ENCODE assay signal across 8 cellular contexts in genomic region chr9:107137495-107138202, GRCh38.
DNase-seq lines count a peak whose midpoint lies in the region; ATAC-seq and TF ChIP-seq lines count a peak whose summit lies in the region.

No MANE protein-coding gene starts in this region.

- no peaks in the 10 kb centered on the region for H3K9me3 ChIP-seq in SK-N-SH
- H3K9me3 ChIP-seq in gastroesophageal sphincter = no peaks in the 10 kb centered on the region
- no peaks in the 10 kb centered on the region for H3K9me3 ChIP-seq in tibial artery

- no peaks in the 10 kb centered on the region for H3F3A ChIP-seq in SK-N-SH (replicated peaks; ENCODE audit: insufficient read depth)

- DNase-seq in NCI-H2029 (lab: John Stamatoyannopoulos, UW) (peak; percentile 32), NCI-H2029 treated with DMSO at 0.1 percent for 48 hours (lab: John Stamatoyannopoulos, UW) (no peak), HCEC 1CT (peak; percentile 39), SK-N-SH (peak; percentile 45), tibial artery (no peak)

- TF ChIP-seq CTCF in SK-N-SH (IDR thresholded peaks at IDR 0.05) = peak; percentile 80
- TF ChIP-seq CTCF in gastroesophageal sphincter (IDR thresholded peaks at IDR 0.05) = peak; percentile 40 to 67 (median 56)
- peak; percentile 64 to 66 for TF ChIP-seq CTCF in tibial artery (IDR thresholded peaks at IDR 0.05)

- no peak overlapping the region for H2AFZ ChIP-seq in SK-N-SH (ENCODE audit: low read depth)

- WGBS in SK-N-SH (ENCODE audit: low lambda C conversion rate) = 56% methylated on average over 9 of the region's 9 CpGs
- WGBS in gastroesophageal sphincter (ENCODE audit: low coverage in 1 of 2), 2 donors = 64 to 70% methylated on average over 9 of the region's 9 CpGs

- no peaks in the 10 kb centered on the region for H3K79me2 ChIP-seq in SK-N-SH (ENCODE audit: insufficient read depth)

- peak; percentile 65 for TF ChIP-seq RAD21 in SK-N-SH (IDR thresholded peaks at IDR 0.05; ENCODE audit: low read length)

- H3K27ac ChIP-seq in SK-N-SH (ENCODE audit: low read depth in 2 of 2, low read length in 1 of 2) = no peak overlapping the region
- no peak overlapping the region for H3K27ac ChIP-seq in gastroesophageal sphincter
- no peak overlapping the region for H3K27ac ChIP-seq in tibial artery

- no peaks in the 10 kb centered on the region for H3K9me2 ChIP-seq in SK-N-SH

- no peak overlapping the region for H3K4me2 ChIP-seq in SK-N-SH

- no peak overlapping the region; a peak in 1 of 4 replicates for H3K4me3 ChIP-seq in SK-N-SH (ENCODE audit: low read depth in 2 of 2, low read length in 1 of 2)
- no peak overlapping the region for H3K4me3 ChIP-seq in gastroesophageal sphincter
- H3K4me3 ChIP-seq in tibial artery = no peak overlapping the region

- intact Hi-C loops in tibial artery (cut with DNase I; ENCODE audit: low total_unique reads) = no loop called here

- no peaks in the 10 kb centered on the region for H3K36me3 ChIP-seq in SK-N-SH (replicated peaks in 1 of 2; ENCODE audit: control insufficient read depth in 1 of 2, insufficient read depth in 2 of 2, low read length in 1 of 2)
- no peaks in the 10 kb centered on the region for H3K36me3 ChIP-seq in gastroesophageal sphincter
- no peaks in the 10 kb centered on the region for H3K36me3 ChIP-seq in tibial artery

- H3K4me1 ChIP-seq in SK-N-SH (ENCODE audit: control insufficient read depth in 1 of 2, insufficient read depth in 2 of 2, low read depth in 1 of 2, low read length in 1 of 2) = peaks cover 0 to 5% of the 10 kb centered on the region in 2 experiments; a peak in 1 of 4 replicates
- H3K4me1 ChIP-seq in gastroesophageal sphincter = peaks cover 2 to 7% (median 4%) of the 10 kb centered on the region in 3 donors
- H3K4me1 ChIP-seq in tibial artery = peaks cover 0 to 29% (median 17%) of the 10 kb centered on the region in 4 donors

- H3K9ac ChIP-seq in SK-N-SH = no peak overlapping the region

- H3K27me3 ChIP-seq in SK-N-SH (ENCODE audit: insufficient read depth) (no peaks in the 10 kb centered on the region; the same call in 1 of the 2 replicates), gastroesophageal sphincter (no peaks in the 10 kb centered on the region), tibial artery (no peaks in the 10 kb centered on the region)

- CTCF ChIA-PET in SK-N-SH (lab: Yijun Ruan, JAX) = interaction anchor here (0.6 to 4.7 kb wide), 22 partner anchors 10 to 1281 kb away, joined by 3 to 28 read pairs (median 3); no protein-coding TSS in a partner anchor

- no peak for TF ChIP-seq EP300 in SK-N-SH (IDR thresholded peaks at IDR 0.05; ENCODE audit: borderline replicate concordance in 1 of 2, low read depth in 1 of 2, low read length in 1 of 2)
- no peak for TF ChIP-seq EP300 in gastroesophageal sphincter (IDR thresholded peaks at IDR 0.05)

- TF ChIP-seq POLR2A in gastroesophageal sphincter (IDR thresholded peaks at IDR 0.05) = no peak

- POLR2A ChIA-PET in SK-N-SH (lab: Yijun Ruan, JAX) = no interaction called here

- no peaks in the 10 kb centered on the region for H4K20me1 ChIP-seq in SK-N-SH (ENCODE audit: insufficient read depth)

- ATAC-seq in gastroesophageal sphincter (no peak), HG02840 (IDR thresholded peaks at IDR 0.05; ENCODE audit: low FRiP score, unreplicated experiment) (no peak), HG02981 (IDR thresholded peaks at IDR 0.05; ENCODE audit: unreplicated experiment) (no peak)

TF ChIP-seq in SK-N-SH, 30 proteins besides CTCF, POLR2A, EP300 and RAD21:
- TF ChIP-seq SMC3 (IDR thresholded peaks at IDR 0.05; ENCODE audit: low read depth, low read length) (peak; percentile 41), MEF2A (IDR thresholded peaks at IDR 0.05; ENCODE audit: borderline replicate concordance, low read depth) (no peak)

Comparison
In these comparisons a context has a peak if more than half of its experiments do, and no peak if none do; other contexts are left out.
1. DNase-seq: peak in NCI-H2029 (single experiment), HCEC 1CT (single experiment) and SK-N-SH (single experiment); none in NCI-H2029 treated with DMSO at 0.1 percent for 48 hours (single experiment) and tibial artery (0 of 2).
2. Peak in every context shown above with its lines, with median percentiles within 50 percentile points of each other: CTCF ChIP-seq.